Comparison of ENCODE assay signal across 25 cellular contexts in genomic region chr3:105427332-105427731, GRCh38.
DNase-seq lines count a peak whose midpoint lies in the region; ATAC-seq and FAIRE-seq lines count a peak whose summit lies in the region.
"Had no signal": no experiment of that assay in that cellular context is flagged by ENCODE, and none has a peak within 500 bp of the region (broad histone marks: within the 10 kb centered on the region; RNA-seq: fewer than 3 reads in every experiment).

No MANE protein-coding gene starts in this region.

- FAIRE-seq in HTR-8/SVneo (lab: Jason Lieb, UNC), result no peak
- FAIRE-seq: D721Med, GM12878 had no signal

- DNase-seq in NCI-H146 (lab: John Stamatoyannopoulos, UW), result peak; percentile 29
- no peak for DNase-seq in NCI-H146 treated with DMSO at 0.1 percent for 48 hours (lab: John Stamatoyannopoulos, UW; ENCODE audit: unreplicated experiment)
- peak; percentile 48 for DNase-seq in NCI-H69 (lab: John Stamatoyannopoulos, UW)
- DNase-seq in iPS-NIHi7 (ENCODE audit: extremely low spot score), result peak; percentile 15
- no peak for DNase-seq in substantia nigra (lab: John Stamatoyannopoulos, UW)
- DNase-seq in HTR-8/SVneo (ENCODE audit: insufficient read length, low spot score), result no peak
- DNase-seq: 8988T; AML-193; CD8-positive, alpha-beta memory T cell; DMS79 treated with DMSO at 0.1 percent for 48 hours; GOT3; Karpas-422; NCI-H1417; NCI-H187 treated with DMSO at 0.1 percent for 48 hours; NCI-H2107; NCI-H510A; NCI-H748 treated with DMSO at 0.1 percent for 48 hours; PC-9; RPMI8226; SHP77 had no signal

- H3K27ac ChIP-seq in substantia nigra (ENCODE audit: low read depth, low read length, poor library complexity, severe bottlenecking), result peak overlapping the region; percentile 35
- H3K27ac ChIP-seq: C4-2B, PC-9 had no signal

- ATAC-seq in esophagus mucosa (no peak), GM21526 (IDR thresholded peaks at IDR 0.05; ENCODE audit: low FRiP score, unreplicated experiment) (no peak)
- ATAC-seq: GM12878 had no signal

Comparison
In these comparisons a context has a peak if more than half of its experiments do, and no peak if none do; other contexts are left out.
1. DNase-seq: peak in NCI-H146 (single experiment), NCI-H69 (single experiment) and iPS-NIHi7 (single experiment); none in NCI-H146 treated with DMSO at 0.1 percent for 48 hours (single experiment), substantia nigra (0 of 49) and HTR-8/SVneo (single experiment).